ENCODE assay signal across 21 cellular contexts in genomic region chr9:426976-427375, GRCh38.
A peak's percentile ranks its signal among the peaks of the same experiment; 100 is the strongest.
DNase-seq lines count a peak whose midpoint lies in the region; ATAC-seq and TF ChIP-seq lines count a peak whose summit lies in the region.
"Had no signal": no experiment of that assay in that cellular context is flagged by ENCODE, and none has a peak within 500 bp of the region (broad histone marks: within the 10 kb centered on the region; RNA-seq: fewer than 3 reads in every experiment).

No MANE protein-coding gene starts in this region.

- DNase-seq in CD8-positive, alpha-beta T cell, result no peak
- DNase-seq in M059J (ENCODE audit: low read depth), result peak; percentile 22
- DNase-seq in astrocyte of the hippocampus (ENCODE audit: low read depth, low spot score), result peak; percentile 14
- DNase-seq in mesothelial cell of epicardium (ENCODE audit: low spot score in 2 of 2, unreplicated experiment in 2 of 2), result no peak
- no peak for DNase-seq in D341Med (ENCODE audit: low spot score)
- no peak for DNase-seq in nucleus accumbens (lab: John Stamatoyannopoulos, UW)
- no peak for DNase-seq in colonic mucosa
- DNase-seq in head of caudate nucleus, result no peak
- DNase-seq: C1 segment of cervical spinal cord, GM23248, HFFc6, IMR-90, NCI-H1048, NCI-H1694, NCI-H2029 treated with DMSO at 0.1 percent for 48 hours, NCI-H526 treated with DMSO at 0.1 percent for 48 hours, Peyer's patch, SIG-M5 had no signal

- H3K36me3 Mint-ChIP-seq in CD8-positive, alpha-beta T cell, result peaks cover 88% of the 10 kb centered on the region
- peaks cover 15% of the 10 kb centered on the region for H3K36me3 Mint-ChIP-seq in mesothelial cell of epicardium

- H3K27me3 ChIP-seq in CD8-positive, alpha-beta T cell (ENCODE audit: insufficient read depth, low read length), result no peaks in the 10 kb centered on the region
- H3K27me3 ChIP-seq in colonic mucosa, result no peaks in the 10 kb centered on the region
- H3K27me3 ChIP-seq: Peyer's patch had no signal

- H3K4me1 ChIP-seq in CD8-positive, alpha-beta T cell (ENCODE audit: insufficient read depth, low read length), result no peaks in the 10 kb centered on the region
- no peaks in the 10 kb centered on the region for H3K4me1 ChIP-seq in colonic mucosa
- H3K4me1 ChIP-seq: HAP-1, Peyer's patch had no signal

- H3K27ac ChIP-seq in CD8-positive, alpha-beta T cell (ENCODE audit: low read depth, low read length), result no peak overlapping the region
- H3K27ac ChIP-seq in colonic mucosa, result no peak overlapping the region
- H3K27ac ChIP-seq: GM23248, KMS-11, Peyer's patch, SK-N-MC had no signal

- CTCF ChIA-PET in CD8-positive, alpha-beta T cell (lab: Charles Lee), result interaction anchor here (1.3 kb wide), 1 partner anchor 27 kb away, joined by 4 read pairs; no protein-coding TSS in a partner anchor

- H3K36me3 ChIP-seq in CD8-positive, alpha-beta T cell (ENCODE audit: insufficient read depth, low read length), result peaks cover 69% of the 10 kb centered on the region
- H3K36me3 ChIP-seq in colonic mucosa, result no peaks in the 10 kb centered on the region
- H3K36me3 ChIP-seq: HAP-1 had no signal

- H3K27ac Mint-ChIP-seq in CD8-positive, alpha-beta T cell, result peak overlapping the region; percentile 1
- peak overlapping the region; percentile 41 for H3K27ac Mint-ChIP-seq in mesothelial cell of epicardium
- H3K27ac Mint-ChIP-seq: HFFc6 had no signal

- no peaks in the 10 kb centered on the region for H3K4me1 Mint-ChIP-seq in CD8-positive, alpha-beta T cell (ENCODE audit: low read depth)
- peaks cover 18% of the 10 kb centered on the region for H3K4me1 Mint-ChIP-seq in mesothelial cell of epicardium

- no peaks in the 10 kb centered on the region for H3K9me3 Mint-ChIP-seq in CD8-positive, alpha-beta T cell
- no peaks in the 10 kb centered on the region for H3K9me3 Mint-ChIP-seq in mesothelial cell of epicardium
- H3K9me3 Mint-ChIP-seq: HFFc6 had no signal

- no peak overlapping the region for H3K4me3 Mint-ChIP-seq in CD8-positive, alpha-beta T cell
- H3K4me3 Mint-ChIP-seq in mesothelial cell of epicardium, result no peak overlapping the region
- H3K4me3 Mint-ChIP-seq: HFFc6 had no signal

- intact Hi-C loops in CD8-positive, alpha-beta T cell (cut with DNase I, micrococcal nuclease), result no loop called here
- intact Hi-C loops in colonic mucosa (cut with DNase I), result no loop called here
- intact Hi-C loops in head of caudate nucleus (cut with DNase I), result no loop called here

- TF ChIP-seq CTCF in CD8-positive, alpha-beta T cell (IDR thresholded peaks at IDR 0.05), result no peak
- TF ChIP-seq CTCF in mesothelial cell of epicardium (IDR thresholded peaks at IDR 0.05; ENCODE audit: unreplicated experiment) (no peak), colonic mucosa (IDR thresholded peaks at IDR 0.05) (no peak)

- H3K4me3 ChIP-seq in CD8-positive, alpha-beta T cell (ENCODE audit: low read depth, low read length), result no peak overlapping the region
- no peak overlapping the region for H3K4me3 ChIP-seq in colonic mucosa
- H3K4me3 ChIP-seq: GM23248, HAP-1, Peyer's patch, SK-N-MC had no signal

- H3K9ac ChIP-seq in colonic mucosa (ENCODE audit: low read depth in 2 of 2, low read length in 2 of 2), result no peak overlapping the region
- H3K9ac ChIP-seq: GM23248, KMS-11 had no signal

- no peaks in the 10 kb centered on the region for H3K9me3 ChIP-seq in CD8-positive, alpha-beta T cell (ENCODE audit: low read length)
- no peaks in the 10 kb centered on the region for H3K9me3 ChIP-seq in colonic mucosa
- H3K9me3 ChIP-seq: HAP-1, Peyer's patch had no signal

- no peak for ATAC-seq in CD8-positive, alpha-beta T cell

- POLR2A ChIA-PET in CD8-positive, alpha-beta T cell (lab: Charles Lee), result interaction anchor here (0.7 kb wide), 1 partner anchor 9 kb away, joined by 3 read pairs; no protein-coding TSS in a partner anchor

- no peaks in the 10 kb centered on the region for H3K27me3 Mint-ChIP-seq in CD8-positive, alpha-beta T cell (ENCODE audit: low read depth)
- no peaks in the 10 kb centered on the region for H3K27me3 Mint-ChIP-seq in mesothelial cell of epicardium (ENCODE audit: low read depth)

Comparison
In these comparisons a context has a peak if more than half of its experiments do, and no peak if none do; other contexts are left out.
1. DNase-seq: peak in M059J (single experiment) and astrocyte of the hippocampus (single experiment); none in CD8-positive, alpha-beta T cell (0 of 7), mesothelial cell of epicardium (0 of 2), D341Med (single experiment), nucleus accumbens (0 of 56), colonic mucosa (single experiment) and head of caudate nucleus (0 of 42).